ENCODE assay signal across 14 cellular contexts in genomic region chr20:57685134-57685851, GRCh38. TPM values are rescaled to one million over a fixed set of nuclear protein-coding genes. Genes with fewer than 3 reads are reported as not detected.
A peak's percentile ranks its signal among the peaks of the same experiment; 100 is the strongest.
DNase-seq lines count a peak whose midpoint lies in the region; ATAC-seq and TF ChIP-seq lines count a peak whose summit lies in the region.
"Had no signal": no experiment of that assay in that cellular context is flagged by ENCODE, and none has a peak within 500 bp of the region (broad histone marks: within the 10 kb centered on the region; RNA-seq: fewer than 3 reads in every experiment).

No MANE protein-coding gene starts in this region.

- H3K79me2 ChIP-seq in neural progenitor cell (ENCODE audit: low read depth) = no peaks in the 10 kb centered on the region

- peak overlapping the region; percentile 48 for H3K4me3 Mint-ChIP-seq in neural progenitor cell

- peak overlapping the region; percentile 44 for H3K4me2 ChIP-seq in neural progenitor cell

- H2AFZ ChIP-seq in neural progenitor cell (replicated peaks) = no peak overlapping the region

- H3K27me3 ChIP-seq in BE2C (no peaks in the 10 kb centered on the region), esophagus muscularis mucosa (no peaks in the 10 kb centered on the region), neural progenitor cell (no peaks in the 10 kb centered on the region)
- H3K27me3 ChIP-seq in effector memory CD4-positive, alpha-beta T cell (replicated peaks; ENCODE audit: control insufficient read depth, insufficient read depth, low read length, poor library complexity, severe bottlenecking) = no peaks in the 10 kb centered on the region
- H3K27me3 ChIP-seq: left lung, SJCRH30 had no signal

- H3K27ac ChIP-seq in esophagus muscularis mucosa (replicated peaks in 1 of 4) (peak overlapping the region; percentile 76 to 82 (median 78)), neural progenitor cell (no peak overlapping the region)
- H3K27ac ChIP-seq in effector memory CD4-positive, alpha-beta T cell (ENCODE audit: insufficient read depth, low read length, poor library complexity, severe bottlenecking) = no peak overlapping the region
- H3K27ac ChIP-seq: left lung, SJCRH30 had no signal

- TF ChIP-seq CTCF in BE2C (IDR thresholded peaks at IDR 0.05; ENCODE audit: low read depth, low read length) (no peak), esophagus muscularis mucosa (IDR thresholded peaks at IDR 0.05) (no peak), neural progenitor cell (IDR thresholded peaks at IDR 0.05) (no peak)

- H3F3A ChIP-seq in neural progenitor cell (ENCODE audit: low read depth) = no peaks in the 10 kb centered on the region

- TF ChIP-seq POLR2A in esophagus muscularis mucosa (IDR thresholded peaks at IDR 0.05; ENCODE audit: low read depth) = no peak

- H3K27me3 Mint-ChIP-seq in neural progenitor cell (ENCODE audit: insufficient read depth, low read depth) = peaks cover 11% of the 10 kb centered on the region

- no peaks in the 10 kb centered on the region for H4K20me1 ChIP-seq in neural progenitor cell (ENCODE audit: low read depth)

- H3K4me1 Mint-ChIP-seq in neural progenitor cell = peaks cover 73% of the 10 kb centered on the region

- 30% methylated on average over 19 of the region's 23 CpGs for WGBS in esophagus muscularis mucosa

- H3K9ac ChIP-seq in neural progenitor cell = no peak overlapping the region

- DNase-seq in BE2C (no peak), NCI-H526 (lab: John Stamatoyannopoulos, UW) (peak; percentile 26 to 71), esophagus muscularis mucosa (ENCODE audit: extremely low spot score) (no peak), neural progenitor cell (ENCODE audit: low spot score) (no peak), OCI-M1 (lab: John Stamatoyannopoulos, UW) (no peak)
- no peak for DNase-seq in effector memory CD4-positive, alpha-beta T cell
- DNase-seq: activated CD4-positive, alpha-beta T cell treated with anti-CD3 and anti-CD28 coated beads for 48 hours; activated gamma-delta T cell; AML-193; left lung; NCI-H2227 treated with DMSO at 0.1 percent for 48 hours; SJCRH30 had no signal

- no peaks in the 10 kb centered on the region for H3K36me3 Mint-ChIP-seq in neural progenitor cell

- H3K9me3 ChIP-seq in BE2C (no peaks in the 10 kb centered on the region), esophagus muscularis mucosa (no peaks in the 10 kb centered on the region), neural progenitor cell (ENCODE audit: low read depth) (no peaks in the 10 kb centered on the region)
- H3K9me3 ChIP-seq in effector memory CD4-positive, alpha-beta T cell (ENCODE audit: control insufficient read depth, low read length) = no peaks in the 10 kb centered on the region
- H3K9me3 ChIP-seq: left lung, SJCRH30 had no signal

- peak overlapping the region; percentile 67 for H3K27ac Mint-ChIP-seq in neural progenitor cell

- TF ChIP-seq EP300 in esophagus muscularis mucosa (IDR thresholded peaks at IDR 0.05) = no peak

- no peaks in the 10 kb centered on the region for H3K9me3 Mint-ChIP-seq in neural progenitor cell

- ATAC-seq in GM21737 (IDR thresholded peaks at IDR 0.05; ENCODE audit: unreplicated experiment) (no peak), GM18511 (IDR thresholded peaks at IDR 0.05; ENCODE audit: unreplicated experiment) (no peak)
- ATAC-seq: left lung had no signal

- H3K36me3 ChIP-seq in BE2C (no peaks in the 10 kb centered on the region), esophagus muscularis mucosa (no peaks in the 10 kb centered on the region), neural progenitor cell (no peaks in the 10 kb centered on the region)
- no peaks in the 10 kb centered on the region for H3K36me3 ChIP-seq in effector memory CD4-positive, alpha-beta T cell (ENCODE audit: control insufficient read depth, insufficient read depth, low read length)
- H3K36me3 ChIP-seq: left lung had no signal

- H3K4me3 ChIP-seq in BE2C (ENCODE audit: low read depth, low read length) = peak overlapping the region; percentile 38
- peak overlapping the region; percentile 17 to 33 (median 30) for H3K4me3 ChIP-seq in esophagus muscularis mucosa
- no peak overlapping the region for H3K4me3 ChIP-seq in neural progenitor cell
- no peak overlapping the region for H3K4me3 ChIP-seq in effector memory CD4-positive, alpha-beta T cell (ENCODE audit: insufficient read depth, low read depth, low read length, poor library complexity, severe bottlenecking)
- H3K4me3 ChIP-seq: left lung, SJCRH30 had no signal

- intact Hi-C loops in esophagus muscularis mucosa (cut with DNase I) = loop anchor here (10.0 kb wide), 1 partner anchor 60 kb away; no protein-coding TSS in a partner anchor

- peaks cover 26% of the 10 kb centered on the region for H3K4me1 ChIP-seq in BE2C
- peaks cover 63 to 100% (median 97%) of the 10 kb centered on the region in 4 donors for H3K4me1 ChIP-seq in esophagus muscularis mucosa
- H3K4me1 ChIP-seq in neural progenitor cell = peaks cover 19% of the 10 kb centered on the region
- no peaks in the 10 kb centered on the region for H3K4me1 ChIP-seq in effector memory CD4-positive, alpha-beta T cell (ENCODE audit: control insufficient read depth, insufficient read depth, low read length, poor library complexity, severe bottlenecking)

RNA-seq across cellular contexts. Expression of gene PMEPA1, which starts 24.5 kb away (rescaled TPM):
- 6.3 TPM for polyA plus RNA-seq in BE2C (2012; ENCODE audit: insufficient read depth, insufficient read length, low read depth)
- total RNA-seq in esophagus muscularis mucosa = 10 to 100 TPM; 10.4 to 37.8 (median 17.4) TPM
- 0.03 and 1.7 TPM in 2 replicates for total RNA-seq in neural progenitor cell (ENCODE audit: low replicate concordance)

Comparison
In these comparisons a context has a peak if more than half of its experiments do, and no peak if none do; other contexts are left out.
1. DNase-seq: peak in NCI-H526 (2 of 2); none in BE2C (single experiment), esophagus muscularis mucosa (single experiment), neural progenitor cell (single experiment), effector memory CD4-positive, alpha-beta T cell (0 of 3) and OCI-M1 (single experiment).
2. H3K4me3 ChIP-seq: peak in BE2C (single experiment) and esophagus muscularis mucosa (4 of 4); none in neural progenitor cell (single experiment) and effector memory CD4-positive, alpha-beta T cell (single experiment).
3. H3K27ac ChIP-seq: peak in esophagus muscularis mucosa (4 of 4); none in neural progenitor cell (single experiment) and effector memory CD4-positive, alpha-beta T cell (single experiment).